16 cellular contexts compared by ENCODE assay signal in the genomic region with DNA sequence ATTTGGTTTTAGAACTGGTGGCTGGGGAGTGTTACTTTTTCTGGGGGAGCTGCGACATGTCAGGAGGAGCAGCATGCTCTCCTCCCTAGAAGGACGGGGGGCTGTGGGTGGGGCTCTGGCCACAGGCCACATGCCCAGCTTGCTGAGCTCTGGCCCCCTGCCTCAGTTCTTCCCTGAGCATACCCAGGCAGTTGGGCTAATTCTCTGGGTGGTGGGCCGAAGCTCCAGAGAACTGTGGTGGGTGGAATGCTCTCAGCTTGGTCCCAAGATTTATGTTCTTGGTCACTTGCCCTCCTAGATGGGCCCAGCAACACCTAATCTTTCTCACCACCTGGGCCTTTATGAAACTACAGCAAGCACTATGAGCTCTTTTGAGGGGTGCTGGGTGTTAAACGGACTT. TPM values are rescaled to one million over a fixed set of nuclear protein-coding genes. Genes with fewer than 3 reads are reported as not detected.
A peak's percentile ranks its signal among the peaks of the same experiment; 100 is the strongest.
DNase-seq lines count a peak whose midpoint lies in the region; ATAC-seq, FAIRE-seq and TF ChIP-seq lines count a peak whose summit lies in the region.
"Had no signal": no experiment of that assay in that cellular context is flagged by ENCODE, and none has a peak within 500 bp of the region (broad histone marks: within the 10 kb centered on the region; RNA-seq: fewer than 3 reads in every experiment).

No MANE protein-coding gene starts in this region.

- H4K8ac ChIP-seq in H1 (ENCODE audit: extremely low read depth, insufficient read depth, low read length) (no peak overlapping the region), trophoblast cell (ENCODE audit: low read depth, low read length) (peak overlapping the region; percentile 95)

- CTCF ChIA-PET in activated CD4-positive, alpha-beta memory T cell treated with anti-CD3 and anti-CD28 coated beads for 36 hours (lab: Charles Lee) = no interaction called here
- CTCF ChIA-PET in activated CD4-positive, alpha-beta memory T cell treated with anti-CD3 and anti-CD28 coated beads, Interleukin-2, amount 10 ng/mL, durations not matched to agents 7 days and 5 days (lab: Charles Lee) = interaction anchor here (1.5 kb wide), 1 partner anchor 11 kb away, joined by 3 read pairs; no protein-coding TSS in a partner anchor
- CTCF ChIA-PET in H1 (lab: Charles Lee; ENCODE audit: partially characterized antibody) = interaction anchor here (0.6 to 2.5 kb wide), 10 partner anchors 10 to 1308 kb away, joined by 3 to 13 read pairs (median 4); no protein-coding TSS in a partner anchor

- H3K56ac ChIP-seq in H1 (replicated peaks; ENCODE audit: insufficient read length, low read depth, low read length) = no peak overlapping the region

- FAIRE-seq in H1 (lab: Jason Lieb, UNC) (no peak), RCC 7860 (lab: Jason Lieb, UNC) (no peak)
- FAIRE-seq: A204.1, G401.6, GM18507 had no signal

- no peak overlapping the region for H4K91ac ChIP-seq in H1 (replicated peaks; ENCODE audit: insufficient read length, low read length)
- peak overlapping the region; percentile 100 for H4K91ac ChIP-seq in trophoblast cell (ENCODE audit: low read depth, low read length)

- peak overlapping the region; percentile 93 for H4K12ac ChIP-seq in trophoblast cell (ENCODE audit: low read depth, low read length)

- H4K5ac ChIP-seq in H1 (ENCODE audit: insufficient read length, low read depth, low read length) = no peak overlapping the region

- H3K79me1 ChIP-seq in H1 (ENCODE audit: low read depth, low read length) (peaks cover 18% of the 10 kb centered on the region), trophoblast cell (ENCODE audit: low read length) (peaks cover 69% of the 10 kb centered on the region)

- H3K27ac ChIP-seq in H1 (ENCODE audit: low read depth, low read length) = no peak overlapping the region
- H3K27ac ChIP-seq in trophoblast cell (ENCODE audit: low read depth, low read length) = peak overlapping the region; percentile 100

- peaks cover 10% of the 10 kb centered on the region; the same call in 1 of the 2 replicates for H3K23me2 ChIP-seq in H1 (ENCODE audit: low read depth, low read length)

- no peak overlapping the region for H2BK15ac ChIP-seq in H1 (ENCODE audit: low read length)

- DNase-seq in activated CD4-positive, alpha-beta memory T cell treated with anti-CD3 and anti-CD28 coated beads for 36 hours = peak; percentile 1
- DNase-seq in activated CD4-positive, alpha-beta memory T cell treated with anti-CD3 and anti-CD28 coated beads, Interleukin-2, amount 10 ng/mL, durations not matched to agents 7 days and 5 days = no peak
- DNase-seq in H1 (ENCODE audit: low read depth in 1 of 2, low spot score in 2 of 2) = no peak
- DNase-seq in trophoblast cell = no peak
- DNase-seq in HFFc6 = no peak
- DNase-seq in RCC 7860 (ENCODE audit: low spot score) = no peak
- DNase-seq: activated CD4-positive, alpha-beta T cell treated with anti-CD3 and anti-CD28 coated beads, Interleukin-2, amount 50 U/mL, for 1 hour; stimulated activated naive CD4-positive, alpha-beta T cell treated with Interleukin-2 at 50 U/mL for 16 hours had no signal

- H2AK5ac ChIP-seq in H1 (ENCODE audit: low read depth, low read length) (no peak overlapping the region), trophoblast cell (ENCODE audit: low read length) (peak overlapping the region; percentile 99)

- no peak overlapping the region for H3K23ac ChIP-seq in H1 (ENCODE audit: insufficient read length)
- H3K23ac ChIP-seq in trophoblast cell (ENCODE audit: low read length) = no peak overlapping the region

- H3K4ac ChIP-seq in H1 (replicated peaks; ENCODE audit: insufficient read length, low read depth, low read length) (no peak overlapping the region), trophoblast cell (ENCODE audit: low read depth, low read length) (peak overlapping the region; percentile 99)

- H3K79me2 ChIP-seq in Loucy (ENCODE audit: insufficient read depth, low read length) = peaks cover 63% of the 10 kb centered on the region
- peaks cover 7 to 53% of the 10 kb centered on the region in 2 experiments; a peak in 3 of 4 replicates for H3K79me2 ChIP-seq in H1 (ENCODE audit: control insufficient read depth in 1 of 2, insufficient read depth in 2 of 2, low read length in 2 of 2)
- peaks cover 49% of the 10 kb centered on the region for H3K79me2 ChIP-seq in trophoblast cell (ENCODE audit: control insufficient read depth, insufficient read depth, low read length, poor library complexity)

- H3K4me1 Mint-ChIP-seq in activated CD4-positive, alpha-beta memory T cell treated with anti-CD3 and anti-CD28 coated beads for 36 hours (ENCODE audit: low read depth) = peaks cover 46% of the 10 kb centered on the region
- peaks cover 53% of the 10 kb centered on the region for H3K4me1 Mint-ChIP-seq in activated CD4-positive, alpha-beta memory T cell treated with anti-CD3 and anti-CD28 coated beads, Interleukin-2, amount 10 ng/mL, durations not matched to agents 7 days and 5 days
- peaks cover 36% of the 10 kb centered on the region for H3K4me1 Mint-ChIP-seq in HFFc6 (ENCODE audit: low read depth)

- TF ChIP-seq CTCF in Loucy (conservative IDR thresholded peaks at IDR 0.05; ENCODE audit: low read length) (no peak), H1 (IDR thresholded peaks at IDR 0.05; ENCODE audit: control extremely low read depth in 1 of 3, insufficient read depth in 1 of 3, low read depth in 1 of 3, low read length in 3 of 3) (no peak), HFFc6 (IDR thresholded peaks at IDR 0.05) (no peak)

- POLR2A ChIA-PET in activated CD4-positive, alpha-beta memory T cell treated with anti-CD3 and anti-CD28 coated beads for 36 hours (lab: Charles Lee) = no interaction called here
- POLR2A ChIA-PET in activated CD4-positive, alpha-beta memory T cell treated with anti-CD3 and anti-CD28 coated beads, Interleukin-2, amount 10 ng/mL, durations not matched to agents 7 days and 5 days (lab: Charles Lee) = no interaction called here
- POLR2A ChIA-PET in H1 (lab: Charles Lee; ENCODE audit: partially characterized antibody) = interaction anchor here (1.0 to 8.6 kb wide), 14 partner anchors 7 to 44 kb away, joined by 4 to 230 read pairs (median 6); partner anchors contain the start of gene REPIN1

- H3K9me3 Mint-ChIP-seq in activated CD4-positive, alpha-beta memory T cell treated with anti-CD3 and anti-CD28 coated beads for 36 hours = no peaks in the 10 kb centered on the region
- H3K9me3 Mint-ChIP-seq in activated CD4-positive, alpha-beta memory T cell treated with anti-CD3 and anti-CD28 coated beads, Interleukin-2, amount 10 ng/mL, durations not matched to agents 7 days and 5 days = no peaks in the 10 kb centered on the region
- H3K9me3 Mint-ChIP-seq in HFFc6 = no peaks in the 10 kb centered on the region

- H3K18ac ChIP-seq in H1 (ENCODE audit: extremely low read depth, low read length) (0 out of 2 replicates have a peak overlapping the region, but pooled peaks have one; percentile 1), trophoblast cell (ENCODE audit: low read length) (peak overlapping the region; percentile 92)

- H3K36me3 Mint-ChIP-seq in activated CD4-positive, alpha-beta memory T cell treated with anti-CD3 and anti-CD28 coated beads for 36 hours = peaks cover 19% of the 10 kb centered on the region
- H3K36me3 Mint-ChIP-seq in activated CD4-positive, alpha-beta memory T cell treated with anti-CD3 and anti-CD28 coated beads, Interleukin-2, amount 10 ng/mL, durations not matched to agents 7 days and 5 days (ENCODE audit: low read depth) = peaks cover 16% of the 10 kb centered on the region
- H3K36me3 Mint-ChIP-seq in HFFc6 (ENCODE audit: low read depth) = peaks cover 5% of the 10 kb centered on the region

- H2BK120ac ChIP-seq in H1 (replicated peaks; ENCODE audit: low read depth, low read length) (no peak overlapping the region), trophoblast cell (ENCODE audit: insufficient read depth, low read length, poor library complexity) (peak overlapping the region; percentile 100)

- WGBS in H1 (ENCODE audit: extremely low coverage in 1 of 2, insufficient coverage in 1 of 2, insufficient read length in 1 of 2, insufficient replicate concordance in 2 of 2, low coverage in 1 of 2, low lambda C conversion rate in 2 of 2, missing lambda C conversion rate in 1 of 2), 2 experiments = 90% methylated on average over 4 of the region's 4 CpGs; no CpG with 5 or more reads in 1 of the 2 experiments
- no CpG with 5 or more reads among the region's 4 CpGs for WGBS in trophoblast cell (ENCODE audit: extremely low coverage, insufficient coverage, insufficient read length)

- H3K27ac Mint-ChIP-seq in activated CD4-positive, alpha-beta memory T cell treated with anti-CD3 and anti-CD28 coated beads for 36 hours = no peak overlapping the region
- H3K27ac Mint-ChIP-seq in activated CD4-positive, alpha-beta memory T cell treated with anti-CD3 and anti-CD28 coated beads, Interleukin-2, amount 10 ng/mL, durations not matched to agents 7 days and 5 days = no peak overlapping the region
- H3K27ac Mint-ChIP-seq in HFFc6 = no peak overlapping the region

- H3K4me1 ChIP-seq in Loucy (ENCODE audit: insufficient read depth, low read length, poor library complexity, severe bottlenecking) (peaks cover 45% of the 10 kb centered on the region), H1 (replicated peaks in 1 of 4; ENCODE audit: control insufficient read depth in 3 of 4, insufficient read depth in 4 of 4, low read length in 3 of 4) (peaks cover 7 to 30% (median 11%) of the 10 kb centered on the region in 4 experiments), trophoblast cell (ENCODE audit: control insufficient read depth in 1 of 2, insufficient read depth in 2 of 2, low read length in 2 of 2) (peaks cover 56 to 66% of the 10 kb centered on the region in 2 experiments)

- TF ChIP-seq EP300 in H1 (IDR thresholded peaks at IDR 0.05; ENCODE audit: borderline replicate concordance in 1 of 2, low read depth in 2 of 2, low read length in 2 of 2) = no peak

- H3K4me2 ChIP-seq in Loucy (ENCODE audit: low read depth, low read length, poor library complexity, severe bottlenecking) (peak overlapping the region; percentile 57), H1 (ENCODE audit: insufficient read depth in 1 of 2, low read depth in 2 of 2, low read length in 2 of 2) (no peak overlapping the region), trophoblast cell (ENCODE audit: low read length) (peak overlapping the region; percentile 50)

- H3K9me3 ChIP-seq in Loucy (ENCODE audit: insufficient read depth, low read depth, low read length) = no peaks in the 10 kb centered on the region
- no peaks in the 10 kb centered on the region for H3K9me3 ChIP-seq in H1 (ENCODE audit: insufficient read depth in 2 of 2, low read depth in 1 of 2, low read length in 1 of 2)
- H3K9me3 ChIP-seq in trophoblast cell (ENCODE audit: insufficient read depth, low read depth, low read length) = no peaks in the 10 kb centered on the region

- H2BK5ac ChIP-seq in H1 (ENCODE audit: low read depth, low read length) (no peak overlapping the region), trophoblast cell (ENCODE audit: low read depth, low read length, poor library complexity) (peak overlapping the region; percentile 99)

- H2AFZ ChIP-seq in Loucy (ENCODE audit: low read length) (no peak overlapping the region), H1 (ENCODE audit: low read length) (no peak overlapping the region), trophoblast cell (ENCODE audit: insufficient read depth, low read length, poor library complexity) (peak overlapping the region; percentile 6)

- TF ChIP-seq POLR2A in H1 (IDR thresholded peaks at IDR 0.05; ENCODE audit: control extremely low read depth in 1 of 2, low read depth in 2 of 2, low read length in 2 of 2) = no peak

- no peak overlapping the region for H3K14ac ChIP-seq in H1 (ENCODE audit: insufficient read length)
- H3K14ac ChIP-seq in trophoblast cell (ENCODE audit: low read length) = peak overlapping the region; percentile 99

- no peak for ATAC-seq in HG03571 (IDR thresholded peaks at IDR 0.05; ENCODE audit: unreplicated experiment)
- ATAC-seq: sciatic nerve had no signal

- no peak overlapping the region for H2BK20ac ChIP-seq in H1 (ENCODE audit: low read length)

- no peak overlapping the region for H3K4me3 Mint-ChIP-seq in activated CD4-positive, alpha-beta memory T cell treated with anti-CD3 and anti-CD28 coated beads for 36 hours
- no peak overlapping the region for H3K4me3 Mint-ChIP-seq in activated CD4-positive, alpha-beta memory T cell treated with anti-CD3 and anti-CD28 coated beads, Interleukin-2, amount 10 ng/mL, durations not matched to agents 7 days and 5 days
- no peak overlapping the region for H3K4me3 Mint-ChIP-seq in HFFc6

- H3K36me3 ChIP-seq in Loucy (ENCODE audit: insufficient read depth, low read length) (peaks cover 19% of the 10 kb centered on the region; the same call in 1 of the 2 replicates), H1 (ENCODE audit: control insufficient read depth in 2 of 4, insufficient read depth in 4 of 4, low read length in 3 of 4) (peaks cover 16 to 49% (median 31%) of the 10 kb centered on the region in 4 experiments), trophoblast cell (ENCODE audit: control insufficient read depth in 1 of 2, insufficient read depth in 2 of 2, low read length in 2 of 2) (peaks cover 35 to 37% of the 10 kb centered on the region in 2 experiments)

- peaks cover 52% of the 10 kb centered on the region for H4K20me1 ChIP-seq in Loucy (ENCODE audit: insufficient read depth, low read length, poor library complexity, severe bottlenecking)
- peaks cover 2 to 15% of the 10 kb centered on the region in 2 experiments for H4K20me1 ChIP-seq in H1 (replicated peaks in 1 of 2; ENCODE audit: control insufficient read depth in 1 of 2, insufficient read depth in 2 of 2, low read length in 2 of 2)

- TF ChIP-seq RAD21 in H1 (IDR thresholded peaks at IDR 0.05 in 1 of 2, conservative IDR thresholded peaks at IDR 0.05 in 1 of 2; ENCODE audit: low read depth in 2 of 2, low read length in 2 of 2) = no peak

- no peaks in the 10 kb centered on the region for H3K27me3 Mint-ChIP-seq in activated CD4-positive, alpha-beta memory T cell treated with anti-CD3 and anti-CD28 coated beads for 36 hours
- H3K27me3 Mint-ChIP-seq in activated CD4-positive, alpha-beta memory T cell treated with anti-CD3 and anti-CD28 coated beads, Interleukin-2, amount 10 ng/mL, durations not matched to agents 7 days and 5 days = no peaks in the 10 kb centered on the region
- H3K27me3 Mint-ChIP-seq in HFFc6 (ENCODE audit: insufficient read depth) = peaks cover 7% of the 10 kb centered on the region

- peaks cover 5% of the 10 kb centered on the region; the same call in 1 of the 2 replicates for H3F3A ChIP-seq in Loucy (ENCODE audit: low read depth)

- H3K9ac ChIP-seq in Loucy (ENCODE audit: low read depth, low read length, poor library complexity, severe bottlenecking) = peak overlapping the region; percentile 19
- no peak overlapping the region for H3K9ac ChIP-seq in H1 (replicated peaks in 1 of 4; ENCODE audit: extremely low read depth in 1 of 4, low read depth in 3 of 4, low read length in 3 of 4)
- H3K9ac ChIP-seq in trophoblast cell (ENCODE audit: low read length) = peak overlapping the region; percentile 67

- H3K27me3 ChIP-seq in Loucy (ENCODE audit: insufficient read depth, low read length, poor library complexity, severe bottlenecking) (peaks cover 3% of the 10 kb centered on the region), H1 (replicated peaks in 1 of 4; ENCODE audit: control insufficient read depth in 3 of 4, extremely low read depth in 1 of 4, insufficient read depth in 3 of 4, low read length in 3 of 4) (no peaks in the 10 kb centered on the region), trophoblast cell (ENCODE audit: insufficient read depth, low read length) (no peaks in the 10 kb centered on the region)

- H2BK12ac ChIP-seq in H1 (ENCODE audit: low read depth, low read length) = 0 out of 2 replicates have a peak overlapping the region, but pooled peaks have one; percentile 0
- peak overlapping the region; percentile 61 for H2BK12ac ChIP-seq in trophoblast cell (ENCODE audit: low read length)

- intact Hi-C loops in activated CD4-positive, alpha-beta memory T cell treated with anti-CD3 and anti-CD28 coated beads for 36 hours (cut with micrococcal nuclease) = no loop called here

- H3K4me3 ChIP-seq in Loucy (ENCODE audit: low read length, poor library complexity, severe bottlenecking) (peak overlapping the region; percentile 11), H1 (ENCODE audit: extremely low read depth in 1 of 4, insufficient read depth in 2 of 4, low read depth in 3 of 4, low read length in 4 of 4) (no peak overlapping the region), trophoblast cell (ENCODE audit: low read depth, low read length) (no peak overlapping the region)

- no peaks in the 10 kb centered on the region for H3K9me2 ChIP-seq in Loucy (replicated peaks; ENCODE audit: low read depth, low read length)

RNA-seq across cellular contexts. Expression of gene ZNF775, which starts 5.1 kb away (rescaled TPM):
- 1 to 10 TPM; 6.0 to 6.8 TPM for total RNA-seq in activated CD4-positive, alpha-beta memory T cell treated with anti-CD3 and anti-CD28 coated beads for 36 hours
- total RNA-seq in activated CD4-positive, alpha-beta memory T cell treated with anti-CD3 and anti-CD28 coated beads, Interleukin-2, amount 10 ng/mL, durations not matched to agents 7 days and 5 days = 1 to 10 TPM; 6.4 to 7.1 TPM
- total RNA-seq in H1 (2021; fragmentation: NEBNext Ultra II Directional; extraction: Animal tissue kit (Norgen Biotek cat#: 25700)) = 21.5 and 24.9 TPM in 2 replicates
- polyA plus RNA-seq in H1 (2011; rRNA removed) = 13.6 and 22.5 TPM in 2 replicates
- polyA plus RNA-seq in H1 (2011; cell fraction: cytosol; rRNA removed) = 23.8 TPM
- polyA plus RNA-seq in H1 (2011; cell fraction: nucleus; rRNA removed) = 26.9 TPM
- polyA plus RNA-seq in H1 (2012, experiment 1 of 2) = 12.3 to 21.8 TPM (median 20.3 TPM) in 4 replicates
- 13.0 TPM for polyA plus RNA-seq in H1 (2012, experiment 2 of 2)
- polyA plus RNA-seq in H1 (2013, experiment 1 of 2) = 9.1 TPM
- 8.5 TPM for polyA plus RNA-seq in H1 (2013, experiment 2 of 2)
- 2.5 and 2.9 TPM in 2 replicates for polyA minus RNA-seq in H1 (2011; rRNA and poly(A)+ RNA removed)
- polyA minus RNA-seq in H1 (2011; cell fraction: cytosol; rRNA and poly(A)+ RNA removed) = 21.4 TPM
- 15.7 TPM for polyA minus RNA-seq in H1 (2011; cell fraction: nucleus; rRNA and poly(A)+ RNA removed)
- polyA plus RNA-seq in trophoblast cell (2013) = 7.7 TPM in 2 replicates
- 1 to 10 TPM; 2.7 to 3.8 (median 2.9) TPM for total RNA-seq in HFFc6 (2021; fragmentation: NEBNext Ultra II Directional; extraction: Animal tissue kit (Norgen Biotek cat#: 25700))

RNA-seq across cellular contexts. Expression of gene REPIN1, which starts 5.4 kb away (rescaled TPM):
- 10 to 100 TPM; 52.3 to 56.9 TPM for total RNA-seq in activated CD4-positive, alpha-beta memory T cell treated with anti-CD3 and anti-CD28 coated beads for 36 hours
- total RNA-seq in activated CD4-positive, alpha-beta memory T cell treated with anti-CD3 and anti-CD28 coated beads, Interleukin-2, amount 10 ng/mL, durations not matched to agents 7 days and 5 days = 10 to 100 TPM; 42.9 to 45.9 TPM
- total RNA-seq in H1 (2021; fragmentation: NEBNext Ultra II Directional; extraction: Animal tissue kit (Norgen Biotek cat#: 25700)) = 125 and 130 TPM in 2 replicates
- polyA plus RNA-seq in H1 (2011; rRNA removed) = 98.6 and 147 TPM in 2 replicates
- 110 TPM for polyA plus RNA-seq in H1 (2011; cell fraction: cytosol; rRNA removed)
- polyA plus RNA-seq in H1 (2011; cell fraction: nucleus; rRNA removed) = 159 TPM
- 81.6 to 105 TPM (median 96.5 TPM) in 4 replicates for polyA plus RNA-seq in H1 (2012, experiment 1 of 2)
- 86.7 TPM for polyA plus RNA-seq in H1 (2012, experiment 2 of 2)
- 78.2 TPM for polyA plus RNA-seq in H1 (2013, experiment 1 of 2)
- polyA plus RNA-seq in H1 (2013, experiment 2 of 2) = 74.4 TPM
- 39.8 and 47.5 TPM in 2 replicates for polyA minus RNA-seq in H1 (2011; rRNA and poly(A)+ RNA removed)
- polyA minus RNA-seq in H1 (2011; cell fraction: cytosol; rRNA and poly(A)+ RNA removed) = 55.6 TPM
- polyA minus RNA-seq in H1 (2011; cell fraction: nucleus; rRNA and poly(A)+ RNA removed) = 72.6 TPM
- 165 and 168 TPM in 2 replicates for polyA plus RNA-seq in trophoblast cell (2013)
- total RNA-seq in HFFc6 (2021; fragmentation: NEBNext Ultra II Directional; extraction: Animal tissue kit (Norgen Biotek cat#: 25700)) = 10 to 100 TPM; 68.8 to 78.3 (median 75.5) TPM

RNA-seq across cellular contexts. Expression of gene RARRES2, which starts 32.6 kb away (rescaled TPM):
- total RNA-seq in activated CD4-positive, alpha-beta memory T cell treated with anti-CD3 and anti-CD28 coated beads for 36 hours = not detected
- total RNA-seq in activated CD4-positive, alpha-beta memory T cell treated with anti-CD3 and anti-CD28 coated beads, Interleukin-2, amount 10 ng/mL, durations not matched to agents 7 days and 5 days = not detected
- 254 and 264 TPM in 2 replicates for total RNA-seq in H1 (2021; fragmentation: NEBNext Ultra II Directional; extraction: Animal tissue kit (Norgen Biotek cat#: 25700))
- 441 and 483 TPM in 2 replicates for polyA plus RNA-seq in H1 (2011; rRNA removed)
- polyA plus RNA-seq in H1 (2011; cell fraction: cytosol; rRNA removed) = 569 TPM
- 327 TPM for polyA plus RNA-seq in H1 (2011; cell fraction: nucleus; rRNA removed)
- polyA plus RNA-seq in H1 (2012, experiment 1 of 2) = 326 to 515 TPM (median 467 TPM) in 4 replicates
- 519 TPM for polyA plus RNA-seq in H1 (2012, experiment 2 of 2)
- 191 TPM for polyA plus RNA-seq in H1 (2013, experiment 1 of 2)
- 244 TPM for polyA plus RNA-seq in H1 (2013, experiment 2 of 2)
- 29.0 and 37.7 TPM in 2 replicates for polyA minus RNA-seq in H1 (2011; rRNA and poly(A)+ RNA removed)
- 63.9 TPM for polyA minus RNA-seq in H1 (2011; cell fraction: cytosol; rRNA and poly(A)+ RNA removed)
- polyA minus RNA-seq in H1 (2011; cell fraction: nucleus; rRNA and poly(A)+ RNA removed) = 52.1 TPM
- 149 and 152 TPM in 2 replicates for polyA plus RNA-seq in trophoblast cell (2013)
- under 1 TPM in 2 of 6 experiments, not detected in 4; 0.28 to 0.39 TPM for total RNA-seq in HFFc6 (2021; fragmentation: NEBNext Ultra II Directional; extraction: Animal tissue kit (Norgen Biotek cat#: 25700))
- total RNA-seq: NCI-H460; T-helper 2 cell treated with Interferon-gamma antibody and Interleukin-4, amounts not matched to agents 100 ng/mL and 5 ng/mL, for 36 hours had no signal

RNA-seq across cellular contexts. Expression of gene ACTR3C, which starts 50.7 kb away (rescaled TPM):
- 1 to 10 TPM; 8.0 to 8.8 TPM for total RNA-seq in activated CD4-positive, alpha-beta memory T cell treated with anti-CD3 and anti-CD28 coated beads for 36 hours
- 1 to 10 TPM; 4.9 to 7.0 TPM for total RNA-seq in activated CD4-positive, alpha-beta memory T cell treated with anti-CD3 and anti-CD28 coated beads, Interleukin-2, amount 10 ng/mL, durations not matched to agents 7 days and 5 days
- total RNA-seq in H1 (2021; fragmentation: NEBNext Ultra II Directional; extraction: Animal tissue kit (Norgen Biotek cat#: 25700)) = 0.84 TPM in 1 of 2 replicates, not detected in the other
- 0.78 and 1.5 TPM in 2 replicates for polyA plus RNA-seq in H1 (2011; rRNA removed)
- 1.3 TPM for polyA plus RNA-seq in H1 (2011; cell fraction: cytosol; rRNA removed)
- polyA plus RNA-seq in H1 (2011; cell fraction: nucleus; rRNA removed) = 1.6 TPM
- polyA plus RNA-seq in H1 (2012, experiment 1 of 2) = 0.98 to 2.0 TPM (median 1.4 TPM) in 4 replicates
- 0.75 TPM for polyA plus RNA-seq in H1 (2012, experiment 2 of 2)
- polyA plus RNA-seq in H1 (2013, experiment 1 of 2) = not detected
- 0.07 TPM for polyA plus RNA-seq in H1 (2013, experiment 2 of 2)
- polyA minus RNA-seq in H1 (2011; rRNA and poly(A)+ RNA removed) = 2.5 and 6.1 TPM in 2 replicates
- polyA minus RNA-seq in H1 (2011; cell fraction: cytosol; rRNA and poly(A)+ RNA removed) = 1.9 TPM
- 15.5 TPM for polyA minus RNA-seq in H1 (2011; cell fraction: nucleus; rRNA and poly(A)+ RNA removed)
- 0.03 and 0.11 TPM in 2 replicates for polyA plus RNA-seq in trophoblast cell (2013)
- not detected for total RNA-seq in HFFc6 (2021; fragmentation: NEBNext Ultra II Directional; extraction: Animal tissue kit (Norgen Biotek cat#: 25700))
- total RNA-seq: NCI-H460 had no signal

RNA-seq across cellular contexts. Expression of gene LRRC61, which starts 50.9 kb away (rescaled TPM):
- total RNA-seq in activated CD4-positive, alpha-beta memory T cell treated with anti-CD3 and anti-CD28 coated beads for 36 hours = 10 to 100 TPM; 26.1 to 27.1 TPM
- total RNA-seq in activated CD4-positive, alpha-beta memory T cell treated with anti-CD3 and anti-CD28 coated beads, Interleukin-2, amount 10 ng/mL, durations not matched to agents 7 days and 5 days = 10 to 100 TPM; 23.1 to 26.8 TPM
- 0.73 and 1.0 TPM in 2 replicates for total RNA-seq in H1 (2021; fragmentation: NEBNext Ultra II Directional; extraction: Animal tissue kit (Norgen Biotek cat#: 25700))
- 44.8 and 72.4 TPM in 2 replicates for polyA plus RNA-seq in H1 (2011; rRNA removed)
- 40.2 TPM for polyA plus RNA-seq in H1 (2011; cell fraction: cytosol; rRNA removed)
- polyA plus RNA-seq in H1 (2011; cell fraction: nucleus; rRNA removed) = 36.1 TPM
- polyA plus RNA-seq in H1 (2012, experiment 1 of 2) = 12.3 to 27.6 TPM (median 25.8 TPM) in 4 replicates
- 31.8 TPM for polyA plus RNA-seq in H1 (2012, experiment 2 of 2)
- polyA plus RNA-seq in H1 (2013, experiment 1 of 2) = 0.34 TPM
- 0.42 TPM for polyA plus RNA-seq in H1 (2013, experiment 2 of 2)
- 14.4 and 19.1 TPM in 2 replicates for polyA minus RNA-seq in H1 (2011; rRNA and poly(A)+ RNA removed)
- polyA minus RNA-seq in H1 (2011; cell fraction: cytosol; rRNA and poly(A)+ RNA removed) = 27.4 TPM
- 16.0 TPM for polyA minus RNA-seq in H1 (2011; cell fraction: nucleus; rRNA and poly(A)+ RNA removed)
- polyA plus RNA-seq in trophoblast cell (2013) = 0.15 and 0.32 TPM in 2 replicates
- total RNA-seq in HFFc6 (2021; fragmentation: NEBNext Ultra II Directional; extraction: Animal tissue kit (Norgen Biotek cat#: 25700)) = not detected

Comparison
In these comparisons a context has a peak if more than half of its experiments do, and no peak if none do; other contexts are left out.
1. H3K4me2 ChIP-seq: peak in Loucy (single experiment) and trophoblast cell (single experiment); none in H1 (0 of 2).
2. H3K9ac ChIP-seq: peak in Loucy (single experiment) and trophoblast cell (single experiment); none in H1 (0 of 4).
3. RNA of gene RARRES2, which starts 32.6 kb away (total RNA-seq): 254 to 264 TPM in H1; 0.28 to 0.39 TPM in HFFc6, not detected in activated CD4-positive, alpha-beta memory T cell treated with anti-CD3 and anti-CD28 coated beads for 36 hours and not detected in activated CD4-positive, alpha-beta memory T cell treated with anti-CD3 and anti-CD28 coated beads, Interleukin-2, amount 10 ng/mL, durations not matched to agents 7 days and 5 days; every median in the first group is over 100 times any median in the second.